16 cellular contexts compared by ENCODE assay signal in the genomic region with DNA sequence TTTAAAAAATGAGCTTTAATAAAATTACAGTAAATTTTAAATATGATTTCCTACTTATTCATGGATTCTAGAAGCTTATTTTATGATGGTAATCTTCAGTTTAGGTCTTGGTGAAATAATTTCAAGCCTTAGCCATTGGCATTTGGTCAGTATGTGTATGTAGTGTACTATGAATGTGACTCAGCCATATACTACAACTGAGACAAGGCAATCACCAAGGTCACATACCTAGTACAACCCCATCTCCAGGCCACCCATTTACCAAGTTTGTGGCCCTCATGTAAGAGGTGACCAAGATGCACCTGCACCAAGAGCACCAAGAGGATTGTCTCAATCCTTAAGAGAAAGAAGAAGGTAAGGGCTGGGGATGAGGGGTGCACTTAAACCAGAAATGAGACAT. TPM values are rescaled to one million over a fixed set of nuclear protein-coding genes. Genes with fewer than 3 reads are reported as not detected.
DNase-seq lines count a peak whose midpoint lies in the region; ATAC-seq, FAIRE-seq and TF ChIP-seq lines count a peak whose summit lies in the region.
"Had no signal": no experiment of that assay in that cellular context is flagged by ENCODE, and none has a peak within 500 bp of the region (broad histone marks: within the 10 kb centered on the region; RNA-seq: fewer than 3 reads in every experiment).

No MANE protein-coding gene starts in this region.

- no peak for DNase-seq in GM12891 (ENCODE audit: insufficient read length, low spot score)
- no peak for DNase-seq in DMS 273 treated with DMSO at 0.1 percent for 48 hours (lab: John Stamatoyannopoulos, UW)
- no peak for DNase-seq in T-helper 1 cell
- no peak for DNase-seq in SHP77 (lab: John Stamatoyannopoulos, UW)
- DNase-seq: activated CD4-positive, alpha-beta T cell treated with anti-CD3 and anti-CD28 coated beads, Interleukin-2, amount 50 U/mL, for 4 hours; activated T-cell treated with anti-CD3 and anti-CD28 coated beads, Interleukin-2, amount 50 U/mL, for 1 hour; COR-L47; head of caudate nucleus; KBM-7; mammary epithelial cell; NCI-H2227 treated with DMSO at 0.1 percent for 48 hours had no signal

- peak; percentile 16 for ATAC-seq in GM19324 (IDR thresholded peaks at IDR 0.05; ENCODE audit: low FRiP score, unreplicated experiment)
- peak; percentile 46 for ATAC-seq in HG02870 (IDR thresholded peaks at IDR 0.05; ENCODE audit: unreplicated experiment)
- peak; percentile 46 for ATAC-seq in HG03521 (IDR thresholded peaks at IDR 0.05; ENCODE audit: unreplicated experiment)
- ATAC-seq in GM18517 (IDR thresholded peaks at IDR 0.05; ENCODE audit: unreplicated experiment) = no peak

- FAIRE-seq in GM12891 (lab: Jason Lieb, UNC) = peak; percentile 77
- FAIRE-seq: islet of Langerhans had no signal

- no peak for TF ChIP-seq POLR2A in GM12891 (IDR thresholded peaks at IDR 0.05; ENCODE audit: low read depth, low read length)

TF ChIP-seq in GM12891, 5 proteins besides CTCF, POLR2A, EP300 and RAD21:
- TF ChIP-seq SPI1 (IDR thresholded peaks at IDR 0.05; ENCODE audit: low read depth, low read length) (no peak), TAF1 (IDR thresholded peaks at IDR 0.05; ENCODE audit: low read depth, low read length) (no peak)

RNA-seq across cellular contexts. Expression of a gene that starts 54.8 kb away (rescaled TPM):
- polyA plus RNA-seq in GM12891 (2012; ENCODE audit: low read depth, missing spikeins) = not detected
- polyA plus RNA-seq: mammary epithelial cell had no signal
